In the genomic region with DNA sequence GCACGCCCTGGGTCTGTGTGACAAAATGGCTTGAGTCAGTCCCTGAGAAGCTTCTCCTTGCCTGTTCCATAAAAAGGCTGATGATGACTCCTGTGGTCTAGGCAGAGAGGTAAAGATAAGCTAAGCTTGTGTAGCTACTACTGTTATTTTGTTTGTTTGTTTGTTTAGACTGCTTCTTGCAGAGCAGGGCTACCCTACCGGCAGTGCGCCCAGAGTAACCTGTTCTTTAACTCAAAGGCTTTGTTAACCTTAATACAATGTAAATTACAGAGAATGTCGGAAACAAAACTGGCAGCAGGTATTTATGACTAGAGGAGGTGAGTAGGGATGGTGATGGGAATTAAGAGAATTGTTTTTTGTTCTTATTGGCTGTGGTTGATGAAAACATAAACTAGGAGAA, we compare ENCODE assay signal across 1 cellular context.
TF ChIP-seq lines count a peak whose summit lies in the region.

No MANE protein-coding gene starts in this region.

TF ChIP-seq in H1, 55 proteins besides CTCF, POLR2A, EP300 and RAD21:
- TF ChIP-seq SAP30 (IDR thresholded peaks at IDR 0.05; ENCODE audit: insufficient read depth, insufficient replicate concordance, low read length) (no peak), SIRT6 (IDR thresholded peaks at IDR 0.05; ENCODE audit: low read length) (no peak)
- TF ChIP-seq, protein P1, sequence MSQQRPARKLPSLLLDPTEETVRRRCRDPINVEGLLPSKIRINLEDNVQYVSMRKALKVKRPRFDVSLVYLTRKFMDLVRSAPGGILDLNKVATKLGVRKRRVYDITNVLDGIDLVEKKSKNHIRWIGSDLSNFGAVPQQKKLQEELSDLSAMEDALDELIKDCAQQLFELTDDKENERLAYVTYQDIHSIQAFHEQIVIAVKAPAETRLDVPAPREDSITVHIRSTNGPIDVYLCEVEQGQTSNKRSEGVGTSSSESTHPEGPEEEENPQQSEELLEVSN (IDR thresholded peaks at IDR 0.05) = no peak
